In genomic region chr2:190862591-190862991, GRCh38 we compare ENCODE assay signal across 17 cellular contexts. TPM values are rescaled to one million over a fixed set of nuclear protein-coding genes. Genes with fewer than 3 reads are reported as not detected.
DNase-seq lines count a peak whose midpoint lies in the region; ATAC-seq, FAIRE-seq and TF ChIP-seq lines count a peak whose summit lies in the region.
"Had no signal": no experiment of that assay in that cellular context is flagged by ENCODE, and none has a peak within 500 bp of the region (broad histone marks: within the 10 kb centered on the region; RNA-seq: fewer than 3 reads in every experiment).

No MANE protein-coding gene starts in this region.

- H3K4me3 Mint-ChIP-seq in activated T-cell treated with anti-CD3 and anti-CD28 coated beads, Interleukin-2, amount 50 U/mL, for 4 hours, result no peak overlapping the region
- no peak overlapping the region for H3K4me3 Mint-ChIP-seq in stimulated activated naive CD8-positive, alpha-beta T cell treated with anti-CD3 and anti-CD28 coated beads, Interleukin-15, amount 100 ng/mL, for 72 hours

- peak; percentile 84 to 86 for ATAC-seq in activated T-cell treated with anti-CD3 and anti-CD28 coated beads, Interleukin-2, amount 50 U/mL, for 4 hours
- peak; percentile 72 for ATAC-seq in stimulated activated naive CD8-positive, alpha-beta T cell treated with anti-CD3 and anti-CD28 coated beads, Interleukin-15, amount 100 ng/mL, for 72 hours
- ATAC-seq in HG03045 (IDR thresholded peaks at IDR 0.05; ENCODE audit: unreplicated experiment) (no peak), GM19023 (IDR thresholded peaks at IDR 0.05; ENCODE audit: unreplicated experiment) (no peak)

- H2BK15ac ChIP-seq in H1 (ENCODE audit: low read length), result no peak overlapping the region

- no peak overlapping the region for H2AFZ ChIP-seq in H1 (ENCODE audit: low read length)

- H3K27ac Mint-ChIP-seq in stimulated activated naive CD8-positive, alpha-beta T cell treated with anti-CD3 and anti-CD28 coated beads, Interleukin-15, amount 100 ng/mL, for 72 hours, result peak overlapping the region in 1 of 2 donors; percentile 21

- no peak overlapping the region for H3K56ac ChIP-seq in H1 (replicated peaks; ENCODE audit: insufficient read length, low read depth, low read length)

- H3K27me3 ChIP-seq in H1 (replicated peaks in 1 of 4; ENCODE audit: control insufficient read depth in 3 of 4, extremely low read depth in 1 of 4, insufficient read depth in 3 of 4, low read length in 3 of 4), result no peaks in the 10 kb centered on the region
- H3K27me3 ChIP-seq: cardiac muscle cell had no signal

- peaks cover 2 to 14% (median 9%) of the 10 kb centered on the region in 4 experiments; a peak in 6 of 7 replicates for H3K4me1 ChIP-seq in H1 (replicated peaks in 1 of 4; ENCODE audit: control insufficient read depth in 3 of 4, insufficient read depth in 4 of 4, low read length in 3 of 4)

- no peak overlapping the region for H4K8ac ChIP-seq in H1 (ENCODE audit: extremely low read depth, insufficient read depth, low read length)

- H3K4me2 ChIP-seq in H1 (ENCODE audit: insufficient read depth in 1 of 2, low read depth in 2 of 2, low read length in 2 of 2), result no peak overlapping the region

- peaks cover 23% of the 10 kb centered on the region for H3K4me1 Mint-ChIP-seq in activated T-cell treated with anti-CD3 and anti-CD28 coated beads, Interleukin-2, amount 50 U/mL, for 4 hours (ENCODE audit: low read depth)
- H3K4me1 Mint-ChIP-seq in stimulated activated naive CD8-positive, alpha-beta T cell treated with anti-CD3 and anti-CD28 coated beads, Interleukin-15, amount 100 ng/mL, for 72 hours, result peaks cover 18% of the 10 kb centered on the region

- POLR2A ChIA-PET in H1 (lab: Charles Lee; ENCODE audit: partially characterized antibody), result interaction anchor here (0.6 to 7.1 kb wide), 2 partner anchors 18 to 155 kb away, joined by 4 to 64 read pairs; partner anchors contain the start of gene GLS

- no peaks in the 10 kb centered on the region for H3K79me2 ChIP-seq in H1 (ENCODE audit: control insufficient read depth in 1 of 2, insufficient read depth in 2 of 2, low read length in 2 of 2)

- peak overlapping the region; percentile 89; the same call in 1 of the 2 replicates for H2BK20ac ChIP-seq in H1 (ENCODE audit: low read length)

- WGBS in H1 (ENCODE audit: extremely low coverage in 1 of 2, insufficient coverage in 1 of 2, insufficient read length in 1 of 2, insufficient replicate concordance in 2 of 2, low coverage in 1 of 2, low lambda C conversion rate in 2 of 2, missing lambda C conversion rate in 1 of 2), 2 experiments, result 90% methylated on average over 2 of the region's 2 CpGs; no CpG with 5 or more reads in 1 of the 2 experiments

- peak overlapping the region; percentile 73 for H3K23ac ChIP-seq in H1 (ENCODE audit: insufficient read length)

- no peak for TF ChIP-seq RAD21 in H1 (IDR thresholded peaks at IDR 0.05 in 1 of 2, conservative IDR thresholded peaks at IDR 0.05 in 1 of 2; ENCODE audit: low read depth in 2 of 2, low read length in 2 of 2)

- H2AK5ac ChIP-seq in H1 (ENCODE audit: low read depth, low read length), result no peak overlapping the region; the same call in 1 of the 2 replicates

- no peaks in the 10 kb centered on the region for H4K20me1 ChIP-seq in H1 (replicated peaks in 1 of 2; ENCODE audit: control insufficient read depth in 1 of 2, insufficient read depth in 2 of 2, low read length in 2 of 2)

- 0 out of 2 replicates have a peak overlapping the region, but pooled peaks have one; percentile 1 for H2BK12ac ChIP-seq in H1 (ENCODE audit: low read depth, low read length)

- no peak overlapping the region for H3K4me3 ChIP-seq in H1 (ENCODE audit: extremely low read depth in 1 of 4, insufficient read depth in 2 of 4, low read depth in 3 of 4, low read length in 4 of 4)
- H3K4me3 ChIP-seq: cardiac muscle cell, lung had no signal

- no peaks in the 10 kb centered on the region for H3K79me1 ChIP-seq in H1 (ENCODE audit: low read depth, low read length)

- no peak for TF ChIP-seq EP300 in H1 (IDR thresholded peaks at IDR 0.05; ENCODE audit: borderline replicate concordance in 1 of 2, low read depth in 2 of 2, low read length in 2 of 2)

- H4K5ac ChIP-seq in H1 (ENCODE audit: insufficient read length, low read depth, low read length), result no peak overlapping the region

- H3K36me3 ChIP-seq in H1 (ENCODE audit: control insufficient read depth in 2 of 4, insufficient read depth in 4 of 4, low read length in 3 of 4), result no peaks in the 10 kb centered on the region; a peak in 1 of 8 replicates
- H3K36me3 ChIP-seq: cardiac muscle cell had no signal

- H3K9me3 Mint-ChIP-seq in activated T-cell treated with anti-CD3 and anti-CD28 coated beads, Interleukin-2, amount 50 U/mL, for 4 hours, result peaks cover 8% of the 10 kb centered on the region
- peaks cover 15 to 19% of the 10 kb centered on the region in 2 donors for H3K9me3 Mint-ChIP-seq in stimulated activated naive CD8-positive, alpha-beta T cell treated with anti-CD3 and anti-CD28 coated beads, Interleukin-15, amount 100 ng/mL, for 72 hours

- H3K27me3 Mint-ChIP-seq in activated T-cell treated with anti-CD3 and anti-CD28 coated beads, Interleukin-2, amount 50 U/mL, for 4 hours (ENCODE audit: low read depth), result no peaks in the 10 kb centered on the region
- no peaks in the 10 kb centered on the region for H3K27me3 Mint-ChIP-seq in stimulated activated naive CD8-positive, alpha-beta T cell treated with anti-CD3 and anti-CD28 coated beads, Interleukin-15, amount 100 ng/mL, for 72 hours

- no peaks in the 10 kb centered on the region for H3K23me2 ChIP-seq in H1 (ENCODE audit: low read depth, low read length)

- H2BK120ac ChIP-seq in H1 (replicated peaks; ENCODE audit: low read depth, low read length), result peak overlapping the region; percentile 75

- H4K91ac ChIP-seq in H1 (replicated peaks; ENCODE audit: insufficient read length, low read length), result peak overlapping the region; percentile 93

- no peak overlapping the region for H2BK5ac ChIP-seq in H1 (ENCODE audit: low read depth, low read length)

- H3K27ac ChIP-seq in H1 (ENCODE audit: low read depth, low read length), result no peak overlapping the region
- H3K27ac ChIP-seq: cardiac muscle cell had no signal

- peaks cover 0 to under 1% of the 10 kb centered on the region in 2 experiments; a peak in 2 of 4 replicates for H3K9me3 ChIP-seq in H1 (ENCODE audit: insufficient read depth in 2 of 2, low read depth in 1 of 2, low read length in 1 of 2)

- no peak overlapping the region for H3K4ac ChIP-seq in H1 (replicated peaks; ENCODE audit: insufficient read length, low read depth, low read length)

- H3K9ac ChIP-seq in H1 (replicated peaks in 1 of 4; ENCODE audit: extremely low read depth in 1 of 4, low read depth in 3 of 4, low read length in 3 of 4), result no peak overlapping the region

- no peak overlapping the region for H3K18ac ChIP-seq in H1 (ENCODE audit: extremely low read depth, low read length)

- H3K14ac ChIP-seq in H1 (ENCODE audit: insufficient read length), result no peak overlapping the region

- no peak for DNase-seq in activated T-cell treated with anti-CD3 and anti-CD28 coated beads, Interleukin-2, amount 50 U/mL, for 4 hours
- DNase-seq in activated T-cell treated with anti-CD3 and anti-CD28 coated beads, Interleukin-2, amount 50 U/mL, for 48 hours, result no peak
- peak; percentile 81 for DNase-seq in NCI-H226
- DNase-seq in H1 (ENCODE audit: low read depth in 1 of 2, low spot score in 2 of 2), result no peak
- no peak for DNase-seq in stimulated activated naive CD8-positive, alpha-beta T cell treated with anti-CD3 and anti-CD28 coated beads, Interleukin-15, amount 100 ng/mL, for 72 hours
- no peak for DNase-seq in ureter (ENCODE audit: low spot score)
- DNase-seq: GOT3; hippocampal formation; NCI-H1105 treated with DMSO at 0.1 percent for 48 hours; NK-92 treated with Interleukin-12 subunit alpha and Interleukin-12 subunit beta, amount 100 ng/mL, for 24 hours; nucleus accumbens; stimulated activated CD8-positive, alpha-beta memory T cell treated with anti-CD3 and anti-CD28 coated beads, Interleukin-4, amount 100 ng/mL, for 48 hours had no signal

- CTCF ChIA-PET in H1 (lab: Charles Lee; ENCODE audit: partially characterized antibody), result interaction anchor here (0.9 to 3.0 kb wide), 4 partner anchors 12 to 20 kb away, joined by 3 to 15 read pairs (median 3); no protein-coding TSS in a partner anchor

- no peak for TF ChIP-seq CTCF in H1 (IDR thresholded peaks at IDR 0.05; ENCODE audit: control extremely low read depth in 1 of 3, insufficient read depth in 1 of 3, low read depth in 1 of 3, low read length in 3 of 3)

- no peak for FAIRE-seq in H1 (lab: Jason Lieb, UNC)
- FAIRE-seq: TTC549 had no signal

- peaks cover 15% of the 10 kb centered on the region for H3K36me3 Mint-ChIP-seq in activated T-cell treated with anti-CD3 and anti-CD28 coated beads, Interleukin-2, amount 50 U/mL, for 4 hours (ENCODE audit: insufficient read depth)

- no peak for TF ChIP-seq POLR2A in H1 (IDR thresholded peaks at IDR 0.05; ENCODE audit: control extremely low read depth in 1 of 2, low read depth in 2 of 2, low read length in 2 of 2)

TF ChIP-seq in H1, 55 proteins besides CTCF, POLR2A, EP300 and RAD21:
- no peak for TF ChIP-seq CBX8 (IDR thresholded peaks at IDR 0.05; ENCODE audit: borderline replicate concordance, low read depth, low read length)

RNA-seq across cellular contexts. Expression of gene GLS, which starts 18.0 kb away (rescaled TPM):
- 100 to 1,000 TPM; 371 to 409 (median 377) TPM for total RNA-seq in activated T-cell treated with anti-CD3 and anti-CD28 coated beads, Interleukin-2, amount 50 U/mL, for 4 hours
- 81.8 and 89.8 TPM in 2 replicates for total RNA-seq in H1 (2021; fragmentation: NEBNext Ultra II Directional; extraction: Animal tissue kit (Norgen Biotek cat#: 25700))
- polyA plus RNA-seq in H1 (2011; rRNA removed), result 8.6 and 15.7 TPM in 2 replicates
- polyA plus RNA-seq in H1 (2011; cell fraction: cytosol; rRNA removed), result 24.9 TPM
- 14.4 TPM for polyA plus RNA-seq in H1 (2011; cell fraction: nucleus; rRNA removed)
- 33.9 to 71.7 TPM (median 51.5 TPM) in 4 replicates for polyA plus RNA-seq in H1 (2012, experiment 1 of 2)
- polyA plus RNA-seq in H1 (2012, experiment 2 of 2), result 4.5 TPM
- 34.7 TPM for polyA plus RNA-seq in H1 (2013, experiment 1 of 2)
- 31.8 TPM for polyA plus RNA-seq in H1 (2013, experiment 2 of 2)
- polyA minus RNA-seq in H1 (2011; rRNA and poly(A)+ RNA removed), result 77.0 and 78.9 TPM in 2 replicates
- 38.8 TPM for polyA minus RNA-seq in H1 (2011; cell fraction: cytosol; rRNA and poly(A)+ RNA removed)
- 157 TPM for polyA minus RNA-seq in H1 (2011; cell fraction: nucleus; rRNA and poly(A)+ RNA removed)
- 105 TPM for total RNA-seq in ureter

Comparison
In these comparisons a context has a peak if more than half of its experiments do, and no peak if none do; other contexts are left out.
1. ATAC-seq: peak in activated T-cell treated with anti-CD3 and anti-CD28 coated beads, Interleukin-2, amount 50 U/mL, for 4 hours (2 of 2) and stimulated activated naive CD8-positive, alpha-beta T cell treated with anti-CD3 and anti-CD28 coated beads, Interleukin-15, amount 100 ng/mL, for 72 hours (single experiment); none in HG03045 (single experiment) and GM19023 (single experiment).